Comparison of ENCODE assay signal across 13 cellular contexts in genomic region chr11:134363592-134363991, GRCh38. TPM values are rescaled to one million over a fixed set of nuclear protein-coding genes. Genes with fewer than 3 reads are reported as not detected.
"Had no signal": no experiment of that assay in that cellular context is flagged by ENCODE, and none has a peak within 500 bp of the region (broad histone marks: within the 10 kb centered on the region; RNA-seq: fewer than 3 reads in every experiment).

No MANE protein-coding gene starts in this region.

- H3K4me1 ChIP-seq: left lung had no signal

- DNase-seq: activated CD4-positive, alpha-beta T cell treated with anti-CD3 and anti-CD28 coated beads for 48 hours; activated CD8-positive, alpha-beta T cell treated with anti-CD3 and anti-CD28 coated beads for 36 hours; activated effector memory CD4-positive, alpha-beta T cell treated with Interleukin-2 at 50 U/mL for 16 hours; activated T-cell treated with anti-CD3 and anti-CD28 coated beads, Interleukin-2, amount 50 U/mL, for 4 hours; caudate nucleus; islet precursor cell; naive thymus-derived CD8-positive, alpha-beta T cell had no signal

- H3K9me3 ChIP-seq: adrenal gland, left lung, neutrophil, right atrium auricular region, upper lobe of left lung had no signal

- H3K36me3 ChIP-seq: adrenal gland, left lung, neutrophil, right atrium auricular region, upper lobe of left lung had no signal

- H3K4me3 ChIP-seq: adrenal gland, left lung, right atrium auricular region, skin epidermis, upper lobe of left lung had no signal

- H3K27ac ChIP-seq: adrenal gland, left lung, neutrophil, right atrium auricular region, skin epidermis, upper lobe of left lung had no signal

- H3K27me3 ChIP-seq: adrenal gland, right atrium auricular region, upper lobe of left lung had no signal

RNA-seq across cellular contexts. Expression of gene B3GAT1, which starts 48.5 kb away (rescaled TPM):
- polyA plus RNA-seq: naive thymus-derived CD8-positive, alpha-beta T cell had no signal
